Comparison of ENCODE assay signal across 11 cellular contexts in genomic region chr4:174358410-174358809, GRCh38.
DNase-seq lines count a peak whose midpoint lies in the region; ATAC-seq and TF ChIP-seq lines count a peak whose summit lies in the region.
"Had no signal": no experiment of that assay in that cellular context is flagged by ENCODE, and none has a peak within 500 bp of the region (broad histone marks: within the 10 kb centered on the region; RNA-seq: fewer than 3 reads in every experiment).

No MANE protein-coding gene starts in this region.

- 74% methylated on average over 1 of the region's 1 CpG for WGBS in prostate gland

- in situ Hi-C loops in KBM-7 (cut with MboI; ENCODE audit: low pct_unique_long_range_greater_than_20kb, low sequenced_read_pairs) = loop anchor here (25.0 kb wide), 1 partner anchor 279 kb away; no protein-coding TSS in a partner anchor

- H3K27me3 ChIP-seq in Loucy (ENCODE audit: insufficient read depth, low read length, poor library complexity, severe bottlenecking) = no peaks in the 10 kb centered on the region
- no peaks in the 10 kb centered on the region for H3K27me3 ChIP-seq in prostate gland (replicated peaks; ENCODE audit: insufficient read depth)

- no peaks in the 10 kb centered on the region for H3K79me2 ChIP-seq in Loucy (ENCODE audit: insufficient read depth, low read length)

- ATAC-seq in GM18867 (IDR thresholded peaks at IDR 0.05; ENCODE audit: unreplicated experiment) (peak; percentile 46), GM19468 (IDR thresholded peaks at IDR 0.05; ENCODE audit: extremely low read depth, unreplicated experiment) (peak; percentile 37), HG02970 (IDR thresholded peaks at IDR 0.05; ENCODE audit: low FRiP score, unreplicated experiment) (peak; percentile 37)

- peaks cover 21% of the 10 kb centered on the region for H3K4me1 ChIP-seq in Loucy (ENCODE audit: insufficient read depth, low read length, poor library complexity, severe bottlenecking)
- no peaks in the 10 kb centered on the region for H3K4me1 ChIP-seq in prostate gland (replicated peaks)

- TF ChIP-seq CTCF in Loucy (conservative IDR thresholded peaks at IDR 0.05; ENCODE audit: low read length) (no peak), prostate gland (IDR thresholded peaks at IDR 0.05) (no peak)

- H3K36me3 ChIP-seq in Loucy (ENCODE audit: insufficient read depth, low read length) (no peaks in the 10 kb centered on the region), prostate gland (no peaks in the 10 kb centered on the region)

- H3K27ac ChIP-seq in prostate gland = no peak overlapping the region
- H3K27ac ChIP-seq: SK-N-MC had no signal

- H3K9me2 ChIP-seq in Loucy (replicated peaks; ENCODE audit: low read depth, low read length) = no peaks in the 10 kb centered on the region

- TF ChIP-seq POLR2A in erythroblast (IDR thresholded peaks at IDR 0.05; ENCODE audit: low read length) = no peak
- no peak for TF ChIP-seq POLR2A in prostate gland (IDR thresholded peaks at IDR 0.05)

- peak overlapping the region; percentile 28; the same call in 1 of the 2 replicates for H2AFZ ChIP-seq in Loucy (ENCODE audit: low read length)

- no peaks in the 10 kb centered on the region for H3F3A ChIP-seq in Loucy (ENCODE audit: low read depth)

- H3K4me3 ChIP-seq in Loucy (ENCODE audit: low read length, poor library complexity, severe bottlenecking) (no peak overlapping the region), prostate gland (no peak overlapping the region)
- H3K4me3 ChIP-seq: SK-N-MC had no signal

- H3K9ac ChIP-seq in Loucy (ENCODE audit: low read depth, low read length, poor library complexity, severe bottlenecking) = no peak overlapping the region

- no peaks in the 10 kb centered on the region for H4K20me1 ChIP-seq in Loucy (ENCODE audit: insufficient read depth, low read length, poor library complexity, severe bottlenecking)

- intact Hi-C loops in prostate gland (cut with DNase I) = no loop called here

- DNase-seq in germinal center (ENCODE audit: low spot score) (no peak), erythroblast (lab: John Stamatoyannopoulos, UW) (no peak), KBM-7 (no peak), prostate gland (ENCODE audit: low spot score) (no peak)
- DNase-seq: COR-L47, NCI-H345 had no signal

- H3K9me3 ChIP-seq in Loucy (ENCODE audit: insufficient read depth, low read depth, low read length) (no peaks in the 10 kb centered on the region), prostate gland (no peaks in the 10 kb centered on the region)

- peak overlapping the region; percentile 38 for H3K4me2 ChIP-seq in Loucy (ENCODE audit: low read depth, low read length, poor library complexity, severe bottlenecking)
